Comparison of ENCODE assay signal across 11 cellular contexts in the genomic region with DNA sequence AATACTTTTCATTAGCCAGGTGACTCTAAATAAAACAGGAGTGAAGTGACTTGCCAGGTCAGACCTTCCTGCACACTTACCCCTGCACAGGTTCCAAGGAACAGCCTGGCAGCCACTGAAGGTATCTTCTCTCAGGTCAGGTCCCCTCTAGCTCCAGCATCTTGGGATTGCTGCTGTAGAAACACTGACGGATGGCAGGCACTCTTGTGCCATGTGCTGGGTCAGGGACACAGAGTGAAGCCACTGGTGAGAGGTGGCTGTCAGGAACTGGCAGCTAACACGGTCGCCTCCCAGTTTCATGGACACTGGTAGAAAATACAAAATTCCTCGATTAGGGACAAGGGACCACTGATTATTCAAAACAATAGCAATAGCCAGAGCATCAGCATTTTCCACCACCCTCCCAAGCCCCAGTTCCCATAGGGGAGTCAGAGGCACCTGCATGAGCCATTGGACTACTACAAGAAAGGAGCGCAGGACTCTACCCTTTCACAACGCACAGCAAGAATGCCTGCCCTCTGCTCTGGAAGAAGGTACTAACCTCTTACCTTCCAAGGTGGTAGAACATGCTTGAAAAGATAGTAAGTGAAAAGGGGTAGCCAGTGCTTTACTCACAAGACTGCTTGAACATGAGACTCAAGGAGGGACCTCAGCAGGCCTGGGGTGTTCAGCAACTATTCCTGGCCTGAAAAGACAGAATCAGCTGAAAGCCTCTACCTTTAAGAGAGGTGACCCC. TPM values are rescaled to one million over a fixed set of nuclear protein-coding genes. Genes with fewer than 3 reads are reported as not detected.
A peak's percentile ranks its signal among the peaks of the same experiment; 100 is the strongest.
DNase-seq lines count a peak whose midpoint lies in the region; ATAC-seq, FAIRE-seq and TF ChIP-seq lines count a peak whose summit lies in the region.
"Had no signal": no experiment of that assay in that cellular context is flagged by ENCODE, and none has a peak within 500 bp of the region (broad histone marks: within the 10 kb centered on the region; RNA-seq: fewer than 3 reads in every experiment).

No MANE protein-coding gene starts in this region.

- intact Hi-C loops in kidney (cut with DNase I) = no loop called here

- H3K9me3 ChIP-seq in HAP-1 (no peaks in the 10 kb centered on the region), kidney (ENCODE audit: control insufficient read depth in 1 of 2, low read length in 2 of 2) (no peaks in the 10 kb centered on the region)

- peak overlapping the region; percentile 14; the same call in 1 of the 2 replicates for H3K27ac ChIP-seq in ACC112 (ENCODE audit: low read depth, low read length)
- H3K27ac ChIP-seq in kidney (ENCODE audit: low read depth in 2 of 2, low read length in 2 of 2) = no peak overlapping the region
- H3K27ac ChIP-seq: parathyroid adenoma had no signal

- H3K4me1 ChIP-seq in ACC112 (ENCODE audit: control insufficient read depth, insufficient read depth, low read length, unreplicated experiment) = peaks cover 55% of the 10 kb centered on the region
- H3K4me1 ChIP-seq in HAP-1 = peaks cover 15% of the 10 kb centered on the region
- peaks cover 7 to 10% of the 10 kb centered on the region in 2 donors for H3K4me1 ChIP-seq in kidney (ENCODE audit: control insufficient read depth in 1 of 2, insufficient read depth in 1 of 2, low read depth in 1 of 2, low read length in 2 of 2)

- H3K27me3 ChIP-seq in ACC112 (ENCODE audit: insufficient read depth, low read length) (no peaks in the 10 kb centered on the region), HAP-1 (ENCODE audit: low read depth) (no peaks in the 10 kb centered on the region)

- DNase-seq in HAP-1 (ENCODE audit: low spot score in 2 of 2) = no peak
- peak; percentile 67 for DNase-seq in activated CD8-positive, alpha-beta memory T cell treated with anti-CD3 and anti-CD28 coated beads, Interleukin-2, amount 50 U/mL, for 48 hours
- DNase-seq in kidney = peak; percentile 27
- no peak for DNase-seq in pons (ENCODE audit: low spot score)
- DNase-seq: dermis blood vessel endothelial cell, IMR-90 had no signal

- TF ChIP-seq CTCF in kidney (IDR thresholded peaks at IDR 0.05; ENCODE audit: borderline replicate concordance, extremely low read depth, insufficient read depth) = no peak

- in situ Hi-C loops in HAP-1 (cut with MboI; ENCODE audit: low sequenced_read_pairs) = no loop called here

- H3K79me2 ChIP-seq in ACC112 (ENCODE audit: control insufficient read depth, insufficient read depth, low read length, unreplicated experiment) = peaks cover 36% of the 10 kb centered on the region
- H3K79me2 ChIP-seq: parathyroid adenoma had no signal

- H2AFZ ChIP-seq in ACC112 (ENCODE audit: low read length, unreplicated experiment) = no peak overlapping the region
- H2AFZ ChIP-seq: parathyroid adenoma had no signal

- peaks cover 26% of the 10 kb centered on the region for H3K36me3 ChIP-seq in ACC112 (ENCODE audit: insufficient read depth, low read length)
- peaks cover 52% of the 10 kb centered on the region for H3K36me3 ChIP-seq in HAP-1 (replicated peaks)
- H3K36me3 ChIP-seq in kidney (ENCODE audit: control insufficient read depth in 1 of 2, insufficient read depth in 2 of 2, low read length in 2 of 2) = peaks cover 11 to 32% of the 10 kb centered on the region in 2 donors

- FAIRE-seq in kidney (lab: Jason Lieb, UNC) = no peak

- H3K9ac ChIP-seq in kidney (ENCODE audit: low read length in 2 of 2) = no peak overlapping the region
- H3K9ac ChIP-seq: parathyroid adenoma had no signal

- H3K4me3 ChIP-seq in ACC112 (ENCODE audit: low read depth, low read length) (peak overlapping the region; percentile 84), HAP-1 (peak overlapping the region; percentile 98), kidney (ENCODE audit: low read length in 2 of 2) (no peak overlapping the region)

- ATAC-seq in HG03378 (IDR thresholded peaks at IDR 0.05; ENCODE audit: unreplicated experiment) = no peak
- ATAC-seq in HG03196 (IDR thresholded peaks at IDR 0.05; ENCODE audit: unreplicated experiment) = no peak
- ATAC-seq in GM19324 (IDR thresholded peaks at IDR 0.05; ENCODE audit: low FRiP score, unreplicated experiment) = no peak

RNA-seq across cellular contexts. Expression of gene MYO1G, which starts 5.1 kb away (rescaled TPM):
- total RNA-seq in kidney = 14.3 TPM
- polyA plus RNA-seq in kidney (ENCODE audit: insufficient read depth, low read depth, low replicate concordance) = 0.60 TPM

RNA-seq across cellular contexts. Expression of gene CCM2, which starts 16.1 kb away (rescaled TPM):
- 35.0 TPM for total RNA-seq in kidney
- 37.8 TPM for polyA plus RNA-seq in kidney (ENCODE audit: insufficient read depth, low read depth, low replicate concordance)

Comparison
In these comparisons a context has a peak if more than half of its experiments do, and no peak if none do; other contexts are left out.
1. H3K4me3 ChIP-seq: peak in ACC112 (single experiment) and HAP-1 (single experiment); none in kidney (0 of 2).
2. DNase-seq: peak in activated CD8-positive, alpha-beta memory T cell treated with anti-CD3 and anti-CD28 coated beads, Interleukin-2, amount 50 U/mL, for 48 hours (single experiment) and kidney (single experiment); none in HAP-1 (0 of 2) and pons (single experiment).